ENCODE assay signal across 10 cellular contexts in the genomic region with DNA sequence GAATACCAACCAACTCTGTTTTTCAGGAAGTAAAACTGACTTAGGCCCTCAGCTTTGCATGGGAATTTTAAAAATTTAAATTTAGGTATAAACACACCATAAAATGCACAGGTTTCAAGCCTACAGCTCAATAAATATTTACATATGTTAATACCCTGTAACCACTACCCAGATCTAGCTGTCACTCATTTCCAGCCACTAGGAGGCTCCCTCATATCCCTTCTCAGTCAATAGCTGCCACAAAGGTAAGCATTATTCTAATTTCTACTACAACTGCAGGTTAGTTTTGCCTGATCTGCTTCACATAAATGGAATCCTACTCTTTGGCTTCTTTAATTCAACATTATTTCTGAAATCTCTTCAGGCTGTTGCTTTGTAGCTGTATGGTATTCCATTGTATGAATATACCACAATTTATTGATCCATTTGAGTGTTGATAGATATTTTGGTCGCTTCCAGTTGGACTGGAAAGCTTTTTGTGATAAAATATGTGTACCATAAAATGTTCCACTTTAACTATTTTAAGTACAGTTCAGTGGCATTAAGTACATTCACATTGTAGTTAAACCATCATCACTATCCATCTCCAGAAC. TPM values are rescaled to one million over a fixed set of nuclear protein-coding genes. Genes with fewer than 3 reads are reported as not detected.
DNase-seq lines count a peak whose midpoint lies in the region; ATAC-seq and TF ChIP-seq lines count a peak whose summit lies in the region.
"Had no signal": no experiment of that assay in that cellular context is flagged by ENCODE, and none has a peak within 500 bp of the region (broad histone marks: within the 10 kb centered on the region; RNA-seq: fewer than 3 reads in every experiment).

No MANE protein-coding gene starts in this region.

- H3K4me1 ChIP-seq in trophoblast cell (ENCODE audit: control insufficient read depth in 1 of 2, insufficient read depth in 2 of 2, low read length in 2 of 2): no peaks in the 10 kb centered on the region

- no peak overlapping the region for H3K4ac ChIP-seq in trophoblast cell (ENCODE audit: low read depth, low read length)

- H4K12ac ChIP-seq in trophoblast cell (ENCODE audit: low read depth, low read length): no peak overlapping the region

- in situ Hi-C loops in brain microvascular endothelial cell (cut with HindIII; ENCODE audit: low pct_ligation_motif_present, low sequenced_read_pairs): no loop called here

- H3K4me2 ChIP-seq in trophoblast cell (ENCODE audit: low read length): no peak overlapping the region

- H3K4me3 ChIP-seq in brain microvascular endothelial cell (ENCODE audit: low read depth, low read length) (no peak overlapping the region), trophoblast cell (ENCODE audit: low read depth, low read length) (no peak overlapping the region)

- H3K79me2 ChIP-seq in trophoblast cell (ENCODE audit: control insufficient read depth, insufficient read depth, low read length, poor library complexity): no peaks in the 10 kb centered on the region

- no CpG with 5 or more reads among the region's 1 CpG for WGBS in trophoblast cell (ENCODE audit: extremely low coverage, insufficient coverage, insufficient read length)

- H3K23ac ChIP-seq in trophoblast cell (ENCODE audit: low read length): no peak overlapping the region

- H4K91ac ChIP-seq in trophoblast cell (ENCODE audit: low read depth, low read length): no peak overlapping the region

- H3K79me1 ChIP-seq in trophoblast cell (ENCODE audit: low read length): no peaks in the 10 kb centered on the region

- peak; percentile 74 for TF ChIP-seq CTCF in brain microvascular endothelial cell (IDR thresholded peaks at IDR 0.05; ENCODE audit: low read depth, low read length, missing control alignments)

- no peak overlapping the region for H3K18ac ChIP-seq in trophoblast cell (ENCODE audit: low read length)

- H3K14ac ChIP-seq in trophoblast cell (ENCODE audit: low read length): no peak overlapping the region

- no peak for ATAC-seq in Right ventricle myocardium superior (ENCODE audit: poor library complexity)

- H4K8ac ChIP-seq in trophoblast cell (ENCODE audit: low read depth, low read length): no peak overlapping the region

- intact Hi-C loops in Right ventricle myocardium superior (cut with DNase I): no loop called here

- H3K27ac ChIP-seq in brain microvascular endothelial cell: no peak overlapping the region
- H3K27ac ChIP-seq in trophoblast cell (ENCODE audit: low read depth, low read length): no peak overlapping the region

- no peaks in the 10 kb centered on the region for H3K27me3 ChIP-seq in brain microvascular endothelial cell (replicated peaks)
- no peaks in the 10 kb centered on the region for H3K27me3 ChIP-seq in trophoblast cell (ENCODE audit: insufficient read depth, low read length)

- no peaks in the 10 kb centered on the region for H3K9me3 ChIP-seq in trophoblast cell (ENCODE audit: insufficient read depth, low read depth, low read length)

- DNase-seq in NCI-H1105 treated with DMSO at 0.1 percent for 48 hours (lab: John Stamatoyannopoulos, UW): peak; percentile 18
- no peak for DNase-seq in NCI-H1105 (lab: John Stamatoyannopoulos, UW)
- DNase-seq in HT-29 (ENCODE audit: low spot score): peak; percentile 45
- DNase-seq in brain microvascular endothelial cell: peak; percentile 28
- DNase-seq in trophoblast cell: peak; percentile 7 to 42
- DNase-seq in NK-92 treated with Interleukin-12 subunit alpha and Interleukin-12 subunit beta, amount 100 ng/mL, for 24 hours (lab: John Stamatoyannopoulos, UW): no peak
- DNase-seq in HuH-7.5 (ENCODE audit: low spot score): no peak
- DNase-seq in Right ventricle myocardium superior: no peak

- no peak overlapping the region for H2AFZ ChIP-seq in trophoblast cell (ENCODE audit: insufficient read depth, low read length, poor library complexity)

- H3K36me3 ChIP-seq in brain microvascular endothelial cell (replicated peaks) (no peaks in the 10 kb centered on the region), trophoblast cell (ENCODE audit: control insufficient read depth in 1 of 2, insufficient read depth in 2 of 2, low read length in 2 of 2) (no peaks in the 10 kb centered on the region)

- no peak overlapping the region for H2BK5ac ChIP-seq in trophoblast cell (ENCODE audit: low read depth, low read length, poor library complexity)

- no peak overlapping the region for H2BK12ac ChIP-seq in trophoblast cell (ENCODE audit: low read length)

- no peak overlapping the region for H2AK5ac ChIP-seq in trophoblast cell (ENCODE audit: low read length)

- H3K9ac ChIP-seq in trophoblast cell (ENCODE audit: low read length): no peak overlapping the region

- no peak overlapping the region for H2BK120ac ChIP-seq in trophoblast cell (ENCODE audit: insufficient read depth, low read length, poor library complexity)

RNA-seq across cellular contexts. Expression of a gene that starts 32.5 kb away (rescaled TPM):
- total RNA-seq in HT-29 (2014; rRNA removed; shearing (Covaris generic)): not detected in 2 replicates
- polyA plus RNA-seq in trophoblast cell (2013): 0.03 TPM in 1 of 2 replicates, not detected in the other
- 0.73 TPM for total RNA-seq in Right ventricle myocardium superior
- total RNA-seq: T-helper 2 cell treated with Interferon-gamma antibody and Interleukin-4, amounts not matched to agents 100 ng/mL and 5 ng/mL, for 36 hours had no signal
- polyA plus RNA-seq: AG04450 had no signal

Comparison
In these comparisons a context has a peak if more than half of its experiments do, and no peak if none do; other contexts are left out.
1. DNase-seq: peak in NCI-H1105 treated with DMSO at 0.1 percent for 48 hours (single experiment), HT-29 (single experiment), brain microvascular endothelial cell (single experiment) and trophoblast cell (2 of 2); none in NCI-H1105 (single experiment), NK-92 treated with Interleukin-12 subunit alpha and Interleukin-12 subunit beta, amount 100 ng/mL, for 24 hours (single experiment), HuH-7.5 (single experiment) and Right ventricle myocardium superior (single experiment).